In the genomic region with DNA sequence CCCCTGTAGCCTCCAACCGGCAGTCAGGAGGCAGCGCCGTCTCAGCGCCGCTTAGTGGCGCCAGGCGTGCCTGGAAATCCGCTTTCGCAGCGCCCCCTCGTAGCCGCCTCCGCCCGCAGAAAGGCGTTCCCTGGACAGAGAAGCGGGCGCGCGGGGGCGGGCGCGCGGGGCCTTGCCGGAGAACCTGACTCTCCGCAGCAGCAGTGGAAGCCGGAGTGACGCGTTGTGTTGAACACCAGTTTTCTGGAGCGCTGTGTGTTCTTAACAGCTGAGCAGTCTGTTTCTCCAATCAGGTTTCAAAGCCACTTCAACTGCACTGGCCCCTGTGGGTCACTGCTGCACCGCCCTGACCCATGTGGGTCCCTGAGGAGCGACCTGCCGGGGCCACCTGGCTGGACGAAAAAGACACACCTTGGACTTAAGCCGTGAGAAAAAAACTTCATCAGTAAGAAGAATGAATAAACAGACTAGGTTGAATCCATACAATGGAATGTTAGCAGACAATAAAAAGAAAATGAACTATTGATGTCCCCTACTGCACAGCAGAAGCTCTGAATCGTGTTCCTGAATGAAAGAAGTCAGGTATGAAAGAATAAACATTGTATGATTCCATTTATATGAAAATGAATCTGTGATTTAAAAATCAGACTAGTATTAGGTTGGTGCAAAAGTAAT, we compare ENCODE assay signal across 9 cellular contexts. TPM values are rescaled to one million over a fixed set of nuclear protein-coding genes. Genes with fewer than 3 reads are reported as not detected.
DNase-seq lines count a peak whose midpoint lies in the region; ATAC-seq, FAIRE-seq and TF ChIP-seq lines count a peak whose summit lies in the region.
"Not testable (repeated sequence)": the region's sequence is repeated elsewhere in the genome, so short reads cannot be mapped to it uniquely, and the experiment has no call there.
"Had no signal": no experiment of that assay in that cellular context is flagged by ENCODE, and none has a peak within 500 bp of the region (broad histone marks: within the 10 kb centered on the region; RNA-seq: fewer than 3 reads in every experiment).

No MANE protein-coding gene starts in this region.

- H3K4me2 ChIP-seq in A549: peak overlapping the region; percentile 95
- peak overlapping the region; percentile 98 for H3K4me2 ChIP-seq in IMR-90 (ENCODE audit: low read depth, low read length)
- peak overlapping the region; percentile 85 for H3K4me2 ChIP-seq in skeletal muscle satellite cell (ENCODE audit: low read length)

- H3K9ac ChIP-seq in IMR-90 (ENCODE audit: low read depth, low read length): peak overlapping the region; percentile 64
- not testable (repeated sequence) for H3K9ac ChIP-seq in skeletal muscle satellite cell (ENCODE audit: low read depth, low read length)

- intact Hi-C loops in IMR-90 (cut with micrococcal nuclease); Right ventricle myocardium superior (cut with DNase I): not testable (repeated sequence)

- CTCF ChIA-PET in A549 (lab: Yijun Ruan, JAX); IMR-90 (lab: Yijun Ruan, JAX): not testable (repeated sequence)

- BruUV-seq in IMR-90 (replicated peaks; lab: Mats Ljungman, UMichigan): TSS peak; percentile 55

- H3K27ac ChIP-seq in A549: peak overlapping the region; percentile 96 to 100
- H3K27ac ChIP-seq in IMR-90 (ENCODE audit: insufficient read depth, low read length): peak overlapping the region; percentile 76
- H3K27ac ChIP-seq in mesodermal cell (ENCODE audit: low read depth, low read length, severe bottlenecking): peak overlapping the region; percentile 66

- H3K4ac ChIP-seq in IMR-90 (ENCODE audit: low read depth, low read length): peak overlapping the region; percentile 83

- H4K8ac ChIP-seq in IMR-90 (ENCODE audit: low read depth in 2 of 2, low read length in 2 of 2): peak overlapping the region; percentile 58 to 96; a peak in 1 of 4 replicates

- H3K14ac ChIP-seq in IMR-90 (replicated peaks; ENCODE audit: low read depth, low read length): not testable (repeated sequence)

- not testable (repeated sequence) for H4K20me1 ChIP-seq in IMR-90 (ENCODE audit: insufficient read depth, low read length)

- H3K23ac ChIP-seq in IMR-90 (ENCODE audit: low read depth, low read length): not testable (repeated sequence)

- not testable (repeated sequence) for H3K9me1 ChIP-seq in IMR-90 (ENCODE audit: insufficient read depth, low read length)

- peak overlapping the region; percentile 72; the same call in 1 of the 2 replicates for H4K91ac ChIP-seq in IMR-90 (ENCODE audit: insufficient read depth, low read depth, low read length)

- H2BK15ac ChIP-seq in IMR-90 (ENCODE audit: low read depth, low read length): peak overlapping the region; percentile 58; the same call in 1 of the 3 replicates

- H3K79me1 ChIP-seq in IMR-90 (ENCODE audit: low read depth in 1 of 2, low read length in 2 of 2): not testable (repeated sequence)

- POLR2A ChIA-PET in A549 (lab: Yijun Ruan, JAX); IMR-90 (lab: Charles Lee; ENCODE audit: unreplicated experiment): not testable (repeated sequence)

- peak overlapping the region; percentile 92 for H2BK120ac ChIP-seq in IMR-90 (ENCODE audit: low read depth, low read length)

- H3K4me1 ChIP-seq in A549: peaks cover 25% of the 10 kb centered on the region
- H3K4me1 ChIP-seq in IMR-90 (ENCODE audit: control insufficient read depth, insufficient read depth, low read length); mesodermal cell (ENCODE audit: control insufficient read depth, insufficient read depth, low read length, poor library complexity, severe bottlenecking); skeletal muscle satellite cell (ENCODE audit: control insufficient read depth, insufficient read depth, low read length): not testable (repeated sequence)

- in situ Hi-C loops in IMR-90 (cut with MboI; ENCODE audit: low sequenced_read_pairs): not testable (repeated sequence)

- not testable (repeated sequence) for H2AFZ ChIP-seq in IMR-90 (replicated peaks; ENCODE audit: low read length, poor library complexity)

- peak overlapping the region; percentile 88 for H3K18ac ChIP-seq in IMR-90 (ENCODE audit: low read depth, low read length)

- WGBS in A549 (ENCODE audit: missing lambda C conversion rate): 3% methylated on average over 6 of the region's 35 CpGs
- no CpG with 5 or more reads among the region's 35 CpGs for WGBS in IMR-90 (ENCODE audit: extremely low coverage in 2 of 2, insufficient read length in 1 of 2), 2 experiments
- WGBS in mesodermal cell (ENCODE audit: insufficient coverage in 2 of 2), 2 experiments: 0 to 20% methylated on average over 1 of the region's 35 CpGs

- peak overlapping the region; percentile 56 for H3K4me3 ChIP-seq in A549
- H3K4me3 ChIP-seq in IMR-90 (ENCODE audit: insufficient read depth, low read depth, low read length): peak overlapping the region; percentile 89
- peak overlapping the region; percentile 66 for H3K4me3 ChIP-seq in WI38 (ENCODE audit: low read depth, low read length)
- H3K4me3 ChIP-seq in cardiac fibroblast (replicated peaks in 1 of 2; ENCODE audit: low read depth in 2 of 2, low read length in 2 of 2): peak overlapping the region; percentile 36 to 37
- H3K4me3 ChIP-seq in mesodermal cell (ENCODE audit: extremely low read depth, insufficient read depth, low read length, poor library complexity, severe bottlenecking): peak overlapping the region; percentile 34
- H3K4me3 ChIP-seq in skeletal muscle satellite cell (ENCODE audit: low read length): peak overlapping the region; percentile 56

- TF ChIP-seq POLR2A in A549 (IDR thresholded peaks at IDR 0.05; ENCODE audit: low read length): peak; percentile 14; the same call in 1 of the 2 replicates
- not testable (repeated sequence) for TF ChIP-seq POLR2A in IMR-90 (IDR thresholded peaks at IDR 0.05; ENCODE audit: low read depth, low read length)

- 0 out of 2 replicates have a peak overlapping the region, but pooled peaks have one; percentile 6 for H2BK20ac ChIP-seq in IMR-90 (ENCODE audit: low read depth, low read length)

- H3K56ac ChIP-seq in IMR-90 (ENCODE audit: extremely low read depth, insufficient read depth, low read length): peak overlapping the region; percentile 43; the same call in 1 of the 2 replicates

- DNase-seq in A549 (ENCODE audit: low read depth in 1 of 2, low spot score in 1 of 2): peak in 1 of 2 experiments; percentile 87
- DNase-seq in IMR-90: peak; percentile 55
- DNase-seq in cardiac fibroblast (ENCODE audit: low read depth in 2 of 2): peak; percentile 29 to 43
- DNase-seq in Right ventricle myocardium superior: peak; percentile 41

- not testable (repeated sequence) for H3K27me3 ChIP-seq in IMR-90 (ENCODE audit: control insufficient read depth, insufficient read depth, low read length); skeletal muscle satellite cell (ENCODE audit: control insufficient read depth, insufficient read depth, low read length)

- not testable (repeated sequence) for H2AK5ac ChIP-seq in IMR-90 (ENCODE audit: low read depth, low read length)

- H2AK9ac ChIP-seq in IMR-90 (replicated peaks; ENCODE audit: low read depth, low read length, poor library complexity): not testable (repeated sequence)

- not testable (repeated sequence) for H3K36me3 ChIP-seq in IMR-90 (ENCODE audit: control insufficient read depth, insufficient read depth, low read length); mesodermal cell (ENCODE audit: control insufficient read depth, insufficient read depth, low read length); skeletal muscle satellite cell (ENCODE audit: insufficient read depth, low read length)

- not testable (repeated sequence) for FAIRE-seq in A549 (lab: Jason Lieb, UNC)

- peak; percentile 7 to 32; a peak in 2 of 5 replicates for TF ChIP-seq RAD21 in A549 (conservative IDR thresholded peaks at IDR 0.05 in 1 of 2, IDR thresholded peaks at IDR 0.05 in 1 of 2)
- not testable (repeated sequence) for TF ChIP-seq RAD21 in IMR-90 (IDR thresholded peaks at IDR 0.05; ENCODE audit: low read length)

- peak; percentile 30; the same call in 2 of the 3 replicates for TF ChIP-seq CTCF in A549 (IDR thresholded peaks at IDR 0.05)
- TF ChIP-seq CTCF in IMR-90 (conservative IDR thresholded peaks at IDR 0.05; ENCODE audit: low read depth, low read length); WI38 (IDR thresholded peaks at IDR 0.05; ENCODE audit: low read depth, low read length); cardiac fibroblast (IDR thresholded peaks at IDR 0.05; ENCODE audit: low read depth, low read length): not testable (repeated sequence)

- dilution Hi-C loops in IMR-90 (cut with HindIII; ENCODE audit: low sequenced_read_pairs, unreplicated experiment): not testable (repeated sequence)

- H4K5ac ChIP-seq in IMR-90 (ENCODE audit: low read depth, low read length): peak overlapping the region; percentile 82

- not testable (repeated sequence) for TF ChIP-seq EP300 in A549 (IDR thresholded peaks at IDR 0.05)

- H3K9me3 ChIP-seq in A549; IMR-90 (ENCODE audit: control insufficient read depth, insufficient read depth, low read length); mesodermal cell (ENCODE audit: control insufficient read depth, low read length); skeletal muscle satellite cell (replicated peaks; ENCODE audit: low read length): not testable (repeated sequence)

- peak overlapping the region; percentile 96 for H2BK5ac ChIP-seq in IMR-90 (ENCODE audit: low read depth, low read length, poor library complexity, severe bottlenecking)

- ATAC-seq in A549 (peak; percentile 64 to 74), GM19023 (IDR thresholded peaks at IDR 0.05; ENCODE audit: unreplicated experiment) (peak; percentile 73), IMR-90 (ENCODE audit: low read depth) (peak; percentile 80), Right ventricle myocardium superior (ENCODE audit: poor library complexity) (peak; percentile 96)

TF ChIP-seq in A549, 52 proteins besides CTCF, POLR2A, EP300 and RAD21 (continues in another document):
- peak in 1 of 2 experiments; percentile 36; a peak in 1 of 5 replicates for TF ChIP-seq JUN (IDR thresholded peaks at IDR 0.05)

RNA-seq across cellular contexts. Expression of gene ANXA8L1, which starts 22.8 kb away (rescaled TPM):
- polyA plus RNA-seq in A549 (2011; rRNA removed): 31.8 and 33.7 TPM in 2 replicates
- polyA plus RNA-seq in A549 (2012; cell fraction: cytosol; rRNA removed): 34.5 and 42.0 TPM in 2 replicates
- polyA plus RNA-seq in A549 (2012; cell fraction: nucleus; rRNA removed): 67.8 and 88.3 TPM in 2 replicates
- 88.9 to 95.8 TPM (median 92.3 TPM) in 3 replicates for polyA plus RNA-seq in A549 (2017; fragmentation: RNase III; extraction: RNeasy Plus Mini Kit Qiagen cat#74134 plus additional on column Dnase treatment)
- polyA minus RNA-seq in A549 (2011; rRNA and poly(A)+ RNA removed): 29.7 and 31.2 TPM in 2 replicates
- 0.18 and 0.28 TPM in 2 replicates for total RNA-seq in IMR-90 (2012; rRNA removed)
- polyA plus RNA-seq in IMR-90 (2012; rRNA removed): 0.32 TPM in 2 replicates
- polyA plus RNA-seq in IMR-90 (2012; cell fraction: cytosol; rRNA removed): 0.15 TPM in 2 replicates
- polyA plus RNA-seq in IMR-90 (2012; cell fraction: nucleus; rRNA removed; ENCODE audit: low replicate concordance): 1.2 and 1.3 TPM in 2 replicates
- total RNA-seq in Right ventricle myocardium superior: 0.81 TPM
- polyA plus RNA-seq in mesodermal cell (2013, experiment 1 of 2): 2.2 TPM
- 4.2 TPM for polyA plus RNA-seq in mesodermal cell (2013, experiment 2 of 2)
- total RNA-seq in skeletal muscle satellite cell (2012; rRNA removed): not detected in 2 replicates
- total RNA-seq: activated T-helper 2 cell treated with anti-CD3 and anti-CD28 coated beads, Interferon-gamma antibody, Interleukin-2, Interleukin-4, amounts not matched to agents 10 μg/mL and 5 μg/mL and 100 μg/mL, durations not matched to agents 14 hours and 24 hours and 36 hours had no signal

Comparison
In these comparisons a context has a peak if more than half of its experiments do, and no peak if none do; other contexts are left out.
1. H3K4me3 ChIP-seq: peak in every context shown above with its lines; median percentile 89 in IMR-90; 66 in WI38; 56 in A549; 56 in skeletal muscle satellite cell; 36 in cardiac fibroblast; 34 in mesodermal cell.